Comparison of ENCODE assay signal across 22 cellular contexts in genomic region chr5:126300293-126300692, GRCh38.
DNase-seq lines count a peak whose midpoint lies in the region; ATAC-seq and TF ChIP-seq lines count a peak whose summit lies in the region.
"Had no signal": no experiment of that assay in that cellular context is flagged by ENCODE, and none has a peak within 500 bp of the region (broad histone marks: within the 10 kb centered on the region; RNA-seq: fewer than 3 reads in every experiment).

No MANE protein-coding gene starts in this region.

- H3K9me3 Mint-ChIP-seq in H9 (peaks cover 13 to 15% of the 10 kb centered on the region in 2 experiments), immature natural killer cell (peaks cover 0 to 8% (median 2%) of the 10 kb centered on the region in 6 donors)

- H3K4ac ChIP-seq in H9 (ENCODE audit: low read depth, low read length) (no peak overlapping the region), mesendoderm (ENCODE audit: low read depth, low read length) (no peak overlapping the region)

- H3K27me3 Mint-ChIP-seq in H9 (ENCODE audit: low read depth) = no peaks in the 10 kb centered on the region
- H3K27me3 Mint-ChIP-seq in immature natural killer cell (ENCODE audit: low read depth in 3 of 3) = peaks cover 0 to under 1% (median 0%) of the 10 kb centered on the region in 3 donors

- peak; percentile 39; the same call in 2 of the 3 replicates for TF ChIP-seq CTCF in H9 (conservative IDR thresholded peaks at IDR 0.05)
- peak; percentile 26 for TF ChIP-seq CTCF in RWPE2 (IDR thresholded peaks at IDR 0.05; ENCODE audit: poor library complexity, severe bottlenecking)
- peak; percentile 15 for TF ChIP-seq CTCF in choroid plexus epithelial cell (conservative IDR thresholded peaks at IDR 0.05; ENCODE audit: low read depth, low read length)
- no peak for TF ChIP-seq CTCF in Peyer's patch (IDR thresholded peaks at IDR 0.05)

- H3T11ph ChIP-seq in H9 (ENCODE audit: low read length) = no peak overlapping the region

- H3K4me3 ChIP-seq in RWPE2 (ENCODE audit: severe bottlenecking) (no peak overlapping the region), choroid plexus epithelial cell (ENCODE audit: low read depth, low read length) (no peak overlapping the region), mesendoderm (ENCODE audit: low read length) (no peak overlapping the region), Peyer's patch (no peak overlapping the region)
- H3K4me3 ChIP-seq: MG63, SJCRH30 had no signal

- DNase-seq in H9 = no peak
- no peak for DNase-seq in RWPE2 (ENCODE audit: low spot score)
- DNase-seq in choroid plexus epithelial cell (ENCODE audit: low read depth) = peak; percentile 5
- peak; percentile 4 for DNase-seq in mesendoderm
- no peak for DNase-seq in immature natural killer cell
- DNase-seq in effector CD8-positive, alpha-beta T cell (lab: John Stamatoyannopoulos, UW) = no peak
- no peak for DNase-seq in NCI-H1694 (lab: John Stamatoyannopoulos, UW)
- DNase-seq in Peyer's patch = no peak
- DNase-seq: ACHN, AML-193, DMS 273 treated with DMSO at 0.1 percent for 48 hours, DND-41, Karpas-422, MG63, NCI-H1048, NCI-H1436, NCI-H2029 treated with DMSO at 0.1 percent for 48 hours, NCI-H446 treated with DMSO at 0.1 percent for 48 hours, NCI-H69, SW 1271 had no signal

- no peaks in the 10 kb centered on the region for H4K20me1 ChIP-seq in H9 (ENCODE audit: control insufficient read depth, insufficient read depth, insufficient read length)

- H3K14ac ChIP-seq in H9 (ENCODE audit: insufficient read depth, low read length) = no peak overlapping the region

- H3K9ac ChIP-seq in H9 (ENCODE audit: extremely low read depth, insufficient read length, low read length) (no peak overlapping the region), mesendoderm (ENCODE audit: low read length) (no peak overlapping the region)

- H2AFZ ChIP-seq in H9 (ENCODE audit: low read length) = no peak overlapping the region

- H3K4me1 ChIP-seq in H9 (ENCODE audit: insufficient read depth, low read length) (no peaks in the 10 kb centered on the region), RWPE2 (ENCODE audit: insufficient read depth, poor library complexity, severe bottlenecking) (no peaks in the 10 kb centered on the region), mesendoderm (ENCODE audit: control insufficient read depth, low read depth, low read length) (no peaks in the 10 kb centered on the region), Peyer's patch (no peaks in the 10 kb centered on the region)

- H3K23ac ChIP-seq in H9 (ENCODE audit: insufficient read length, low read depth, low read length) = no peak overlapping the region
- no peak overlapping the region for H3K23ac ChIP-seq in mesendoderm (ENCODE audit: low read length)

- H2BK20ac ChIP-seq in H9 (ENCODE audit: low read depth, low read length, poor library complexity, severe bottlenecking) = no peak overlapping the region

- H2AK5ac ChIP-seq in H9 (ENCODE audit: insufficient read length, low read length) (no peak overlapping the region), mesendoderm (ENCODE audit: low read length) (no peak overlapping the region)

- no peak overlapping the region for H3K4me2 ChIP-seq in H9 (ENCODE audit: insufficient read depth, insufficient read length, low read length)
- no peak overlapping the region for H3K4me2 ChIP-seq in mesendoderm (ENCODE audit: low read length)

- H3K23me2 ChIP-seq in H9 (ENCODE audit: insufficient read length, low read depth, low read length, poor library complexity, severe bottlenecking) = no peaks in the 10 kb centered on the region

- H3K79me1 ChIP-seq in H9 (ENCODE audit: insufficient read depth, low read depth, low read length, poor library complexity, severe bottlenecking) = no peaks in the 10 kb centered on the region
- H3K79me1 ChIP-seq in mesendoderm (ENCODE audit: low read length) = no peaks in the 10 kb centered on the region

- H4K91ac ChIP-seq in H9 (ENCODE audit: insufficient read length, low read depth, low read length) = no peak overlapping the region

- H3K4me3 Mint-ChIP-seq in H9 (no peak overlapping the region), immature natural killer cell (no peak overlapping the region)
- H3K4me3 Mint-ChIP-seq: IgD-negative memory B cell had no signal

- H3K27me3 ChIP-seq in H9 (ENCODE audit: insufficient read depth, low read length) (no peaks in the 10 kb centered on the region), RWPE2 (ENCODE audit: insufficient read depth, poor library complexity, severe bottlenecking) (no peaks in the 10 kb centered on the region), mesendoderm (ENCODE audit: insufficient read depth, low read length, poor library complexity) (no peaks in the 10 kb centered on the region), Peyer's patch (no peaks in the 10 kb centered on the region)
- H3K27me3 ChIP-seq: MG63, SJCRH30 had no signal

- no peak overlapping the region for H4K8ac ChIP-seq in H9 (replicated peaks; ENCODE audit: insufficient read length, low read depth, low read length)
- H4K8ac ChIP-seq in mesendoderm (ENCODE audit: low read depth, low read length) = no peak overlapping the region

- no peak for ATAC-seq in RWPE2 (ENCODE audit: low read depth)

- H3K27ac Mint-ChIP-seq in H9 (no peak overlapping the region), immature natural killer cell (no peak overlapping the region)

- H3K9me3 ChIP-seq in H9 (ENCODE audit: control insufficient read depth, low read depth, low read length) (no peaks in the 10 kb centered on the region), RWPE2 (ENCODE audit: severe bottlenecking) (no peaks in the 10 kb centered on the region), Peyer's patch (no peaks in the 10 kb centered on the region)
- H3K9me3 ChIP-seq: SJCRH30 had no signal

- H3K4me1 Mint-ChIP-seq in H9 = no peaks in the 10 kb centered on the region
- no peaks in the 10 kb centered on the region for H3K4me1 Mint-ChIP-seq in immature natural killer cell
- H3K4me1 Mint-ChIP-seq: IgD-negative memory B cell had no signal

- H3K27ac ChIP-seq in H9 (ENCODE audit: insufficient read length, low read depth, low read length) (no peak overlapping the region), RWPE2 (ENCODE audit: poor library complexity, severe bottlenecking) (no peak overlapping the region), mesendoderm (ENCODE audit: low read depth, low read length) (no peak overlapping the region), Peyer's patch (no peak overlapping the region)
- H3K27ac ChIP-seq: SJCRH30 had no signal

- H2BK5ac ChIP-seq in H9 (ENCODE audit: insufficient read length, low read length) = no peak overlapping the region
- no peak overlapping the region for H2BK5ac ChIP-seq in mesendoderm (ENCODE audit: low read length)

- no peak overlapping the region for H3K18ac ChIP-seq in H9 (ENCODE audit: insufficient read length, low read depth, low read length)
- H3K18ac ChIP-seq in mesendoderm (ENCODE audit: low read length) = no peak overlapping the region

- TF ChIP-seq POLR2A in Peyer's patch (IDR thresholded peaks at IDR 0.05) = no peak

- H3K79me2 ChIP-seq in H9 (ENCODE audit: insufficient read depth, low read length) = no peaks in the 10 kb centered on the region
- no peaks in the 10 kb centered on the region for H3K79me2 ChIP-seq in mesendoderm (ENCODE audit: control insufficient read depth, insufficient read depth, low read length)

- H3K56ac ChIP-seq in H9 (ENCODE audit: insufficient read length, low read depth, low read length) (no peak overlapping the region), mesendoderm (ENCODE audit: low read length) (no peak overlapping the region)

- H2BK120ac ChIP-seq in H9 (ENCODE audit: low read depth, low read length, poor library complexity, severe bottlenecking) = no peak overlapping the region
- no peak overlapping the region for H2BK120ac ChIP-seq in mesendoderm (ENCODE audit: low read depth, low read length)

- H3K36me3 ChIP-seq in RWPE2 (ENCODE audit: low read depth) (no peaks in the 10 kb centered on the region), mesendoderm (ENCODE audit: control insufficient read depth, insufficient read depth, low read length) (no peaks in the 10 kb centered on the region), Peyer's patch (no peaks in the 10 kb centered on the region)
- H3K36me3 ChIP-seq: MG63, SJCRH30 had no signal

- H2BK15ac ChIP-seq in H9 (ENCODE audit: low read depth, low read length) (no peak overlapping the region), mesendoderm (replicated peaks; ENCODE audit: low read depth) (no peak overlapping the region)

- H3K36me3 Mint-ChIP-seq in H9 (ENCODE audit: insufficient read depth in 1 of 3, low read depth in 3 of 3) (peaks cover 0 to 6% (median 3%) of the 10 kb centered on the region in 3 experiments; a peak in 5 of 7 replicates), immature natural killer cell (no peaks in the 10 kb centered on the region)

- no peak overlapping the region for H2BK12ac ChIP-seq in H9 (ENCODE audit: insufficient read length, low read depth, low read length)

- no CpG with 5 or more reads among the region's 3 CpGs for WGBS in H9 (ENCODE audit: extremely low coverage, insufficient read length, low lambda C conversion rate)
- no CpG with 5 or more reads among the region's 3 CpGs for WGBS in mesendoderm (ENCODE audit: extremely low coverage, insufficient coverage, low lambda C conversion rate)

- no peak overlapping the region for H4K5ac ChIP-seq in H9 (ENCODE audit: insufficient read length, low read depth, low read length)
- no peak overlapping the region for H4K5ac ChIP-seq in mesendoderm (ENCODE audit: low read length)

Comparison
In these comparisons a context has a peak if more than half of its experiments do, and no peak if none do; other contexts are left out.
1. DNase-seq: peak in choroid plexus epithelial cell (single experiment) and mesendoderm (single experiment); none in H9 (single experiment), RWPE2 (single experiment), immature natural killer cell (0 of 3), effector CD8-positive, alpha-beta T cell (single experiment), NCI-H1694 (single experiment) and Peyer's patch (0 of 3).
2. CTCF ChIP-seq: peak in H9 (single experiment), RWPE2 (single experiment) and choroid plexus epithelial cell (single experiment); none in Peyer's patch (0 of 6).